8 cellular contexts compared by ENCODE assay signal in the genomic region with DNA sequence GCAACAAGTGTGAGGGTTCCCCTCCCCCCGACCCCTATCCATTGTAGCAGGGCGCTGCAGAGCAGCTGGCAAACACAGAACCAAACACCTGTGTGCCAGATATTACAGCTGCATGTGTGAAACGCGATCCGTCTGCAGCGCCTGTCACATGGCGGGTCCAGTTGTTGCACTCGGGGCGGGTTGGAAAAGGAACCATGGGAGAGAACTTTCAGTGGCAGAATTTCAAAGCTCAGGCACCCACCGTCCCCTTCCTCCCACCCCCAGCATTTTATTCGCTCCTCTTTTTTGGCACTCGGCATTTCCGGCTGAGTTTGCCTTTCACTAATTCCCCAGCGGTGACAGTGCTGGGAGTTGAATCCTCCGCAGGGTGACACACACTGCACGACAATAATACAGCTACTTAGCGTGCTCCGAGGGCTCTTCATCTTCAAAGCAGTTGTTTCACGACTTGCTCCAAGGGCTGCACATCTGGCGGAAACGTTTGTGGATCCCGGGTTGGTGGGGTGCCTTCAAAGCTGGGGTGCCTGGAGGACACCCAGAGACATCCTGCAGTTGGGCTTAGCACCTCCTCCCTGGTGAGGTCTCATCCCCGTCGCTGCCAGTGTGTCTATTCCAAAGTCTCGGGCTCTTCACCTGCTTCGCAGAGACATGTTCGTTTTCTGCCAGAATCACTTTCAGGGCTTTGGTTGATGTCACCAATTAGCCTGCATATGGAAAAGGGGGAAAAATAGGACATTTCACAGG.
DNase-seq lines count a peak whose midpoint lies in the region; ATAC-seq and TF ChIP-seq lines count a peak whose summit lies in the region.

No MANE protein-coding gene starts in this region.

- H3K9me3 Mint-ChIP-seq in endodermal cell (no peaks in the 10 kb centered on the region), progenitor cell of endocrine pancreas (ENCODE audit: low read depth) (peaks cover 4% of the 10 kb centered on the region)

- peaks cover 17% of the 10 kb centered on the region for H3K4me1 Mint-ChIP-seq in endodermal cell
- H3K4me1 Mint-ChIP-seq in progenitor cell of endocrine pancreas (ENCODE audit: low read depth), result peaks cover 4% of the 10 kb centered on the region

- no peak overlapping the region for H3K27ac ChIP-seq in endodermal cell (ENCODE audit: low read depth, low read length)

- H3K4me3 Mint-ChIP-seq in endodermal cell (no peak overlapping the region), progenitor cell of endocrine pancreas (ENCODE audit: low read depth) (peak overlapping the region; percentile 35)

- no peak overlapping the region for H3K9ac ChIP-seq in endodermal cell (ENCODE audit: extremely low read depth, low read length, poor library complexity, severe bottlenecking)

- no peaks in the 10 kb centered on the region for H3K36me3 ChIP-seq in endodermal cell (ENCODE audit: control insufficient read depth, insufficient read depth, low read length)

- TF ChIP-seq CTCF in endodermal cell (conservative IDR thresholded peaks at IDR 0.05) (no peak), progenitor cell of endocrine pancreas (IDR thresholded peaks at IDR 0.05; ENCODE audit: unreplicated experiment) (no peak)

- no peaks in the 10 kb centered on the region for H3K36me3 Mint-ChIP-seq in endodermal cell (ENCODE audit: low read depth)
- H3K36me3 Mint-ChIP-seq in progenitor cell of endocrine pancreas (ENCODE audit: insufficient read depth), result no peaks in the 10 kb centered on the region

- ATAC-seq in GM21717 (IDR thresholded peaks at IDR 0.05; ENCODE audit: unreplicated experiment) (no peak), HG02852 (IDR thresholded peaks at IDR 0.05; ENCODE audit: unreplicated experiment) (no peak), HG03097 (IDR thresholded peaks at IDR 0.05; ENCODE audit: low FRiP score, unreplicated experiment) (no peak)

- DNase-seq in G401 (ENCODE audit: low spot score) (peak; percentile 46), NCI-H345 treated with DMSO at 0.1 percent for 48 hours (lab: John Stamatoyannopoulos, UW; ENCODE audit: unreplicated experiment) (peak; percentile 45), endodermal cell (peak; percentile 50), progenitor cell of endocrine pancreas (ENCODE audit: low spot score, unreplicated experiment) (no peak), ACHN (no peak)

- H3K27ac Mint-ChIP-seq in endodermal cell (no peak overlapping the region), progenitor cell of endocrine pancreas (peak overlapping the region; percentile 69)

- peaks cover 3% of the 10 kb centered on the region for H3K4me1 ChIP-seq in endodermal cell (ENCODE audit: control insufficient read depth, insufficient read depth, low read length)

- H3K27me3 Mint-ChIP-seq in endodermal cell (ENCODE audit: insufficient read depth), result peaks cover 4% of the 10 kb centered on the region
- H3K27me3 Mint-ChIP-seq in progenitor cell of endocrine pancreas, result peaks cover 30% of the 10 kb centered on the region

- H3K9me3 ChIP-seq in endodermal cell (ENCODE audit: control insufficient read depth, low read length), result no peaks in the 10 kb centered on the region

- no peak overlapping the region for H3K4me3 ChIP-seq in endodermal cell (ENCODE audit: low read length)

- in situ Hi-C loops in G401 (cut with HindIII; ENCODE audit: low sequenced_read_pairs) (no loop called here), ACHN (cut with HindIII; ENCODE audit: low pct_ligation_motif_present, low pct_unique_long_range_greater_than_20kb, low sequenced_read_pairs) (no loop called here)

- 55 to 68% methylated on average over 17 to 27 of the region's 27 CpGs for WGBS in endodermal cell (ENCODE audit: insufficient coverage in 1 of 2, insufficient read length in 1 of 2), 2 experiments

- H3K27me3 ChIP-seq in endodermal cell (ENCODE audit: control insufficient read depth, insufficient read depth, low read length, poor library complexity, severe bottlenecking), result peaks cover 3% of the 10 kb centered on the region

Comparison
In these comparisons a context has a peak if more than half of its experiments do, and no peak if none do; other contexts are left out.
1. DNase-seq: peak in G401 (single experiment), NCI-H345 treated with DMSO at 0.1 percent for 48 hours (single experiment) and endodermal cell (single experiment); none in progenitor cell of endocrine pancreas (single experiment) and ACHN (single experiment).